In genomic region chr1:239987103-239987745, GRCh38 we compare ENCODE assay signal across 8 cellular contexts.
DNase-seq lines count a peak whose midpoint lies in the region; ATAC-seq and TF ChIP-seq lines count a peak whose summit lies in the region.

No MANE protein-coding gene starts in this region.

- CTCF ChIA-PET in GM10248 (lab: Yijun Ruan, JAX) = interaction anchor here (0.7 to 1.5 kb wide), 7 partner anchors 10 to 36 kb away, joined by 3 to 4 read pairs (median 4); no protein-coding TSS in a partner anchor

- in situ Hi-C loops in ACHN (cut with HindIII; ENCODE audit: low pct_ligation_motif_present, low pct_unique_long_range_greater_than_20kb, low sequenced_read_pairs) (no loop called here), astrocyte of the spinal cord (cut with HindIII; ENCODE audit: low sequenced_read_pairs) (no loop called here)

- TF ChIP-seq POLR2A in right lobe of liver (IDR thresholded peaks at IDR 0.05) = no peak

- 6% methylated on average over 2 of the region's 2 CpGs for WGBS in right lobe of liver (ENCODE audit: insufficient coverage, low coverage, low lambda C conversion rate, missing lambda C conversion rate)

- H3K4me3 ChIP-seq in astrocyte of the spinal cord (ENCODE audit: low read depth, low read length) (no peak overlapping the region), right lobe of liver (no peak overlapping the region)

- no peaks in the 10 kb centered on the region for H3K36me3 ChIP-seq in right lobe of liver

- ATAC-seq in right lobe of liver (peak; percentile 54 to 63 (median 59)), HG03520 (IDR thresholded peaks at IDR 0.05; ENCODE audit: unreplicated experiment) (no peak), HG03175 (IDR thresholded peaks at IDR 0.05; ENCODE audit: unreplicated experiment) (no peak)

- DNase-seq in ACHN = peak; percentile 55
- no peak for DNase-seq in GM10248 (ENCODE audit: extremely low spot score)
- DNase-seq in NCI-H2081 treated with DMSO at 0.1 percent for 48 hours (lab: John Stamatoyannopoulos, UW) = peak; percentile 46
- DNase-seq in astrocyte of the spinal cord (ENCODE audit: low read depth, low spot score) = peak; percentile 48
- peak in 2 of 3 donors; percentile 34 to 54 for DNase-seq in right lobe of liver
- no peak for DNase-seq in effector CD4-positive, alpha-beta T cell

- POLR2A ChIA-PET in GM10248 (lab: Yijun Ruan, JAX) = no interaction called here

- H3K27me3 ChIP-seq in right lobe of liver = no peaks in the 10 kb centered on the region

- no peaks in the 10 kb centered on the region for H3K4me1 ChIP-seq in right lobe of liver

- no peak overlapping the region for H3K27ac ChIP-seq in right lobe of liver

- TF ChIP-seq CTCF in GM10248 (IDR thresholded peaks at IDR 0.05; ENCODE audit: control extremely low read depth, extremely low read depth, low read depth, missing control alignments) = peak; percentile 44
- peak; percentile 72 for TF ChIP-seq CTCF in astrocyte of the spinal cord (IDR thresholded peaks at IDR 0.05; ENCODE audit: low read depth, low read length)
- TF ChIP-seq CTCF in right lobe of liver (IDR thresholded peaks at IDR 0.05) = peak; percentile 33 to 88 (median 81)

- intact Hi-C loops in right lobe of liver (cut with DNase I) = no loop called here

- H3K9me3 ChIP-seq in right lobe of liver = no peaks in the 10 kb centered on the region

Comparison
In these comparisons a context has a peak if more than half of its experiments do, and no peak if none do; other contexts are left out.
1. DNase-seq: peak in ACHN (single experiment), NCI-H2081 treated with DMSO at 0.1 percent for 48 hours (single experiment), astrocyte of the spinal cord (single experiment) and right lobe of liver (2 of 3); none in GM10248 (single experiment) and effector CD4-positive, alpha-beta T cell (single experiment).
2. ATAC-seq: peak in right lobe of liver (4 of 4); none in HG03520 (single experiment) and HG03175 (single experiment).
3. Peak in every context shown above with its lines, with median percentiles within 50 percentile points of each other: CTCF ChIP-seq.